ENCODE assay signal across 10 cellular contexts in genomic region chr1:86154581-86155060, GRCh38. TPM values are rescaled to one million over a fixed set of nuclear protein-coding genes. Genes with fewer than 3 reads are reported as not detected.
DNase-seq lines count a peak whose midpoint lies in the region; ATAC-seq, FAIRE-seq and TF ChIP-seq lines count a peak whose summit lies in the region.
"Had no signal": no experiment of that assay in that cellular context is flagged by ENCODE, and none has a peak within 500 bp of the region (broad histone marks: within the 10 kb centered on the region; RNA-seq: fewer than 3 reads in every experiment).

No MANE protein-coding gene starts in this region.

- H3K9me2 ChIP-seq in Karpas-422 (replicated peaks; ENCODE audit: insufficient read depth, low read length): no peaks in the 10 kb centered on the region

- in situ Hi-C loops in GM13976 (cut with MboI; ENCODE audit: low sequenced_read_pairs, unreplicated experiment): no loop called here

- no peaks in the 10 kb centered on the region for H3K36me3 ChIP-seq in astrocyte (ENCODE audit: insufficient read depth, low read length)
- H3K36me3 ChIP-seq in skeletal muscle satellite cell (ENCODE audit: insufficient read depth, low read length): no peaks in the 10 kb centered on the region
- H3K36me3 ChIP-seq in Karpas-422 (ENCODE audit: insufficient read depth, low read length): no peaks in the 10 kb centered on the region

- peaks cover 22% of the 10 kb centered on the region for H3K4me1 Mint-ChIP-seq in astrocyte (ENCODE audit: low read depth, unreplicated experiment)

- H3K9me3 ChIP-seq in astrocyte (ENCODE audit: insufficient read depth, low read depth, low read length) (no peaks in the 10 kb centered on the region), right cardiac atrium (ENCODE audit: control insufficient read depth, low read length) (no peaks in the 10 kb centered on the region), skeletal muscle satellite cell (replicated peaks; ENCODE audit: low read length) (no peaks in the 10 kb centered on the region), Karpas-422 (ENCODE audit: low read length) (no peaks in the 10 kb centered on the region)

- H4K20me1 ChIP-seq in astrocyte (ENCODE audit: insufficient read depth, low read length): no peaks in the 10 kb centered on the region
- no peaks in the 10 kb centered on the region for H4K20me1 ChIP-seq in Karpas-422 (ENCODE audit: insufficient read depth, low read depth, low read length)

- no peak for TF ChIP-seq CTCF in GM13976 (IDR thresholded peaks at IDR 0.05; ENCODE audit: borderline replicate concordance, control extremely low read depth, extremely low read depth, insufficient read depth, missing control alignments)
- TF ChIP-seq CTCF in astrocyte (IDR thresholded peaks at IDR 0.05; ENCODE audit: insufficient read depth, low read depth, low read length): no peak

- no peaks in the 10 kb centered on the region for H3K27me3 ChIP-seq in astrocyte (ENCODE audit: insufficient read depth, low read length)
- H3K27me3 ChIP-seq in right cardiac atrium (ENCODE audit: control insufficient read depth, insufficient read depth): no peaks in the 10 kb centered on the region
- peaks cover 7% of the 10 kb centered on the region for H3K27me3 ChIP-seq in skeletal muscle satellite cell (ENCODE audit: control insufficient read depth, insufficient read depth, low read length)
- no peaks in the 10 kb centered on the region for H3K27me3 ChIP-seq in Karpas-422 (ENCODE audit: low read length)

- H3K27ac ChIP-seq in astrocyte (ENCODE audit: low read depth, low read length): no peak overlapping the region
- H3K27ac ChIP-seq in right cardiac atrium (ENCODE audit: low read length): no peak overlapping the region
- H3K27ac ChIP-seq in Karpas-422 (ENCODE audit: low read length): no peak overlapping the region

- peak overlapping the region; percentile 85 for H2AFZ ChIP-seq in astrocyte (ENCODE audit: low read depth, low read length)
- H2AFZ ChIP-seq in Karpas-422 (ENCODE audit: low read length): no peak overlapping the region

- H3K27me3 Mint-ChIP-seq in astrocyte (ENCODE audit: low read depth, unreplicated experiment): no peaks in the 10 kb centered on the region

- peak overlapping the region; percentile 36 for H3K27ac Mint-ChIP-seq in astrocyte (ENCODE audit: unreplicated experiment)

- H3K36me3 Mint-ChIP-seq in astrocyte (ENCODE audit: low read depth, unreplicated experiment): peaks cover 3% of the 10 kb centered on the region

- no peak for FAIRE-seq in astrocyte (lab: Jason Lieb, UNC)

- peak; percentile 32 for DNase-seq in GM13976 (ENCODE audit: low spot score)
- peak; percentile 41 for DNase-seq in astrocyte (ENCODE audit: low read depth)
- peak; percentile 23 to 75 (median 68) for DNase-seq in right cardiac atrium
- no peak for DNase-seq in NAMALWA (ENCODE audit: low spot score)
- no peak for DNase-seq in NCI-H2196 (lab: John Stamatoyannopoulos, UW; ENCODE audit: unreplicated experiment)
- no peak for DNase-seq in Karpas-422
- DNase-seq: effector CD4-positive, alpha-beta T cell; NCI-H146 had no signal

- peak overlapping the region; percentile 71 for H3K4me3 Mint-ChIP-seq in astrocyte (ENCODE audit: unreplicated experiment)

- no peak overlapping the region for H3K9ac ChIP-seq in astrocyte (ENCODE audit: low read length)
- no peak overlapping the region for H3K9ac ChIP-seq in skeletal muscle satellite cell (ENCODE audit: low read depth, low read length)
- H3K9ac ChIP-seq in Karpas-422 (ENCODE audit: low read length): no peak overlapping the region

- H3K4me1 ChIP-seq in astrocyte (ENCODE audit: insufficient read depth, low read length): peaks cover 32% of the 10 kb centered on the region
- H3K4me1 ChIP-seq in right cardiac atrium (ENCODE audit: control insufficient read depth, insufficient read depth, low read length): no peaks in the 10 kb centered on the region
- peaks cover 39% of the 10 kb centered on the region for H3K4me1 ChIP-seq in skeletal muscle satellite cell (ENCODE audit: control insufficient read depth, insufficient read depth, low read length)
- H3K4me1 ChIP-seq in Karpas-422 (ENCODE audit: low read length): no peaks in the 10 kb centered on the region

- H3K9me3 Mint-ChIP-seq in astrocyte (ENCODE audit: unreplicated experiment): no peaks in the 10 kb centered on the region

- WGBS in right cardiac atrium: 33% methylated on average over 21 of the region's 21 CpGs

- H3K79me2 ChIP-seq in astrocyte (ENCODE audit: insufficient read depth, low read length): no peaks in the 10 kb centered on the region
- no peaks in the 10 kb centered on the region for H3K79me2 ChIP-seq in Karpas-422 (ENCODE audit: low read length)

- H3K4me3 ChIP-seq in astrocyte (ENCODE audit: insufficient read depth, low read depth, low read length): no peak overlapping the region
- H3K4me3 ChIP-seq in right cardiac atrium (ENCODE audit: low read length): no peak overlapping the region
- no peak overlapping the region for H3K4me3 ChIP-seq in skeletal muscle satellite cell (ENCODE audit: low read length)
- no peak overlapping the region for H3K4me3 ChIP-seq in Karpas-422 (ENCODE audit: low read length)

- ATAC-seq in right cardiac atrium (peak; percentile 22 to 29), HG03457 (IDR thresholded peaks at IDR 0.05; ENCODE audit: unreplicated experiment) (no peak)

- peak overlapping the region; percentile 89 for H3K4me2 ChIP-seq in astrocyte (ENCODE audit: low read length)
- peak overlapping the region; percentile 94 for H3K4me2 ChIP-seq in skeletal muscle satellite cell (ENCODE audit: low read length)
- no peak overlapping the region for H3K4me2 ChIP-seq in Karpas-422 (ENCODE audit: low read depth, low read length, poor library complexity, severe bottlenecking)

- intact Hi-C loops in right cardiac atrium (cut with DNase I): no loop called here

RNA-seq across cellular contexts. Expression of gene COL24A1, which starts 2.0 kb away (rescaled TPM):
- total RNA-seq in astrocyte (2.6 and 5.6 TPM in 2 replicates), right cardiac atrium (1 to 10 TPM; 3.4 to 6.9 (median 5.5) TPM)
- 0.93 TPM for polyA plus RNA-seq in right cardiac atrium
- under 0.01 TPM in 2 replicates for total RNA-seq in skeletal muscle satellite cell (2012; rRNA removed)
- total RNA-seq in Karpas-422 (2014; rRNA removed; shearing (Covaris generic); ENCODE audit: low replicate concordance): 0.11 TPM in 1 of 2 replicates, not detected in the other

Comparison
In these comparisons a context has a peak if more than half of its experiments do, and no peak if none do; other contexts are left out.
1. DNase-seq: peak in GM13976 (single experiment), astrocyte (single experiment) and right cardiac atrium (3 of 3); none in NAMALWA (single experiment), NCI-H2196 (single experiment) and Karpas-422 (single experiment).